In genomic region chr2:148966432-148966758, GRCh38 we compare ENCODE assay signal across 23 cellular contexts.
"Had no signal": no experiment of that assay in that cellular context is flagged by ENCODE, and none has a peak within 500 bp of the region (broad histone marks: within the 10 kb centered on the region; RNA-seq: fewer than 3 reads in every experiment).

No MANE protein-coding gene starts in this region.

- DNase-seq: activated CD4-positive, alpha-beta T cell treated with anti-CD3 and anti-CD28 coated beads for 4 hours; activated CD4-positive, alpha-beta T cell treated with anti-CD3 and anti-CD28 coated beads, Interleukin-2, amount 50 U/mL, for 48 hours; activated CD4-positive, CD25-positive, alpha-beta regulatory T cell; activated naive CD4-positive, alpha-beta T cell treated with Interleukin-2 at 50 U/mL for 16 hours; activated naive CD8-positive, alpha-beta T cell treated with anti-CD3 and anti-CD28 coated beads for 36 hours; activated T-cell treated with anti-CD3 and anti-CD28 coated beads, Interleukin-2, amount 50 U/mL, for 48 hours; hippocampal formation; left ventricle myocardium inferior; mammary epithelial cell; midbrain; natural killer cell; pancreas; psoas muscle; spleen; stimulated activated CD4-positive, alpha-beta T cell treated with anti-CD3 and anti-CD28 coated beads, Interleukin-4, amount 100 ng/mL, for 1 hour; substantia nigra; T1000 had no signal

- H3K27ac ChIP-seq: breast epithelium, esophagus muscularis mucosa, left ventricle myocardium inferior, pancreas, psoas muscle, right atrium auricular region had no signal

- H3K4me3 ChIP-seq: breast epithelium, esophagus muscularis mucosa, left ventricle myocardium inferior, pancreas, psoas muscle, right atrium auricular region, spleen, thyroid gland had no signal

- H3K9me3 Mint-ChIP-seq: activated naive CD8-positive, alpha-beta T cell treated with anti-CD3 and anti-CD28 coated beads for 36 hours; central memory CD8-positive, alpha-beta T cell; natural killer cell; stimulated activated naive CD8-positive, alpha-beta T cell treated with anti-CD3 and anti-CD28 coated beads, Interleukin-15, Interleukin-2, amounts not matched to agents 100 ng/mL and 50 ng/mL, for 24 hours had no signal

- H3K27me3 Mint-ChIP-seq: central memory CD8-positive, alpha-beta T cell; stimulated activated naive CD8-positive, alpha-beta T cell treated with anti-CD3 and anti-CD28 coated beads, Interleukin-15, Interleukin-2, amounts not matched to agents 100 ng/mL and 50 ng/mL, for 24 hours had no signal

- H3K27me3 ChIP-seq: esophagus muscularis mucosa, pancreas, right atrium auricular region, spleen, thyroid gland had no signal

- H3K4me1 ChIP-seq: breast epithelium, left ventricle myocardium inferior, pancreas, psoas muscle, right atrium auricular region had no signal

- H3K36me3 ChIP-seq: breast epithelium, esophagus muscularis mucosa, left ventricle myocardium inferior, pancreas, right atrium auricular region, spleen, thyroid gland had no signal

- H3K4me3 Mint-ChIP-seq: activated naive CD8-positive, alpha-beta T cell treated with anti-CD3 and anti-CD28 coated beads for 36 hours; central memory CD8-positive, alpha-beta T cell; natural killer cell; stimulated activated naive CD8-positive, alpha-beta T cell treated with anti-CD3 and anti-CD28 coated beads, Interleukin-15, Interleukin-2, amounts not matched to agents 100 ng/mL and 50 ng/mL, for 24 hours had no signal

- H3K36me3 Mint-ChIP-seq: natural killer cell had no signal

- ATAC-seq: pancreas, psoas muscle had no signal

- H3K9me3 ChIP-seq: breast epithelium, esophagus muscularis mucosa, left ventricle myocardium inferior, pancreas, psoas muscle, right atrium auricular region, spleen, thyroid gland had no signal

- H3K27ac Mint-ChIP-seq: activated naive CD8-positive, alpha-beta T cell treated with anti-CD3 and anti-CD28 coated beads for 36 hours; natural killer cell; stimulated activated naive CD8-positive, alpha-beta T cell treated with anti-CD3 and anti-CD28 coated beads, Interleukin-15, Interleukin-2, amounts not matched to agents 100 ng/mL and 50 ng/mL, for 24 hours had no signal
